8 cellular contexts compared by ENCODE assay signal in genomic region chr17:63843387-63844292, GRCh38. TPM values are rescaled to one million over a fixed set of nuclear protein-coding genes. Genes with fewer than 3 reads are reported as not detected.
DNase-seq lines count a peak whose midpoint lies in the region; ATAC-seq, FAIRE-seq and TF ChIP-seq lines count a peak whose summit lies in the region.

No MANE protein-coding gene starts in this region.

- POLR2A ChIA-PET in activated CD8-positive, alpha-beta T cell treated with anti-CD3 and anti-CD28 coated beads, Interleukin-2, amount 10 ng/mL, durations not matched to agents 7 days and 5 days (lab: Charles Lee) = interaction anchor here (0.5 to 8.0 kb wide), 9 partner anchors 15 to 663 kb away, joined by 3 to 124 read pairs (median 3); partner anchors contain the start of genes CCDC47, CEP95, DDX42 and DDX5

- intact Hi-C loops in pancreas (cut with DNase I) = no loop called here

- H3K4me1 Mint-ChIP-seq in IgD-negative memory B cell = peaks cover 23 to 46% (median 31%) of the 10 kb centered on the region in 3 donors
- H3K4me1 Mint-ChIP-seq in activated CD8-positive, alpha-beta T cell treated with anti-CD3 and anti-CD28 coated beads, Interleukin-2, amount 10 ng/mL, durations not matched to agents 7 days and 5 days (ENCODE audit: low read depth) = peaks cover 40% of the 10 kb centered on the region

- peak; percentile 20 for ATAC-seq in activated CD8-positive, alpha-beta T cell treated with anti-CD3 and anti-CD28 coated beads, Interleukin-2, amount 10 ng/mL, durations not matched to agents 7 days and 5 days
- ATAC-seq in pancreas = no peak
- ATAC-seq in GM18861 (IDR thresholded peaks at IDR 0.05; ENCODE audit: unreplicated experiment) = no peak
- ATAC-seq in GM19395 (IDR thresholded peaks at IDR 0.05; ENCODE audit: unreplicated experiment) = no peak

- H3K27ac ChIP-seq in pancreas = peak overlapping the region; percentile 70 to 91 (median 86)

- H3K27ac Mint-ChIP-seq in IgD-negative memory B cell = peak overlapping the region; percentile 85 to 99 (median 97)
- peak overlapping the region; percentile 94 for H3K27ac Mint-ChIP-seq in activated CD8-positive, alpha-beta T cell treated with anti-CD3 and anti-CD28 coated beads, Interleukin-2, amount 10 ng/mL, durations not matched to agents 7 days and 5 days

- H3K4me3 ChIP-seq in pancreas = peak overlapping the region; percentile 29 to 94 (median 62)

- H3K9me3 Mint-ChIP-seq in IgD-negative memory B cell = no peaks in the 10 kb centered on the region
- peaks cover 5% of the 10 kb centered on the region for H3K9me3 Mint-ChIP-seq in activated CD8-positive, alpha-beta T cell treated with anti-CD3 and anti-CD28 coated beads, Interleukin-2, amount 10 ng/mL, durations not matched to agents 7 days and 5 days (ENCODE audit: insufficient read depth)

- no peaks in the 10 kb centered on the region for H3K36me3 ChIP-seq in pancreas

- H3K4me3 Mint-ChIP-seq in IgD-negative memory B cell = peak overlapping the region; percentile 87 to 95 (median 93)
- peak overlapping the region; percentile 97 for H3K4me3 Mint-ChIP-seq in activated CD8-positive, alpha-beta T cell treated with anti-CD3 and anti-CD28 coated beads, Interleukin-2, amount 10 ng/mL, durations not matched to agents 7 days and 5 days

- DNase-seq in GM03348 (ENCODE audit: low spot score) (peak; percentile 78), germinal center (ENCODE audit: low spot score) (peak; percentile 78), pancreas (peak in 3 of 6 donors; percentile 40 to 53 (median 53)), NCI-H2029 (lab: John Stamatoyannopoulos, UW) (no peak)
- DNase-seq in activated CD8-positive, alpha-beta T cell treated with anti-CD3 and anti-CD28 coated beads, Interleukin-2, amount 10 ng/mL, durations not matched to agents 7 days and 5 days = peak; percentile 58

- H3K36me3 Mint-ChIP-seq in IgD-negative memory B cell = no peaks in the 10 kb centered on the region
- H3K36me3 Mint-ChIP-seq in activated CD8-positive, alpha-beta T cell treated with anti-CD3 and anti-CD28 coated beads, Interleukin-2, amount 10 ng/mL, durations not matched to agents 7 days and 5 days (ENCODE audit: low read depth) = peaks cover 23% of the 10 kb centered on the region

- H3K27me3 Mint-ChIP-seq in IgD-negative memory B cell = no peaks in the 10 kb centered on the region
- H3K27me3 Mint-ChIP-seq in activated CD8-positive, alpha-beta T cell treated with anti-CD3 and anti-CD28 coated beads, Interleukin-2, amount 10 ng/mL, durations not matched to agents 7 days and 5 days (ENCODE audit: low read depth) = no peaks in the 10 kb centered on the region

- peaks cover 25 to 36% (median 30%) of the 10 kb centered on the region in 3 donors for H3K4me1 ChIP-seq in pancreas

- TF ChIP-seq CTCF in pancreas (IDR thresholded peaks at IDR 0.05) = no peak

- H3K9me3 ChIP-seq in pancreas = no peaks in the 10 kb centered on the region

- CTCF ChIA-PET in activated CD8-positive, alpha-beta T cell treated with anti-CD3 and anti-CD28 coated beads, Interleukin-2, amount 10 ng/mL, durations not matched to agents 7 days and 5 days (lab: Charles Lee) = interaction anchor here (0.9 to 2.8 kb wide), 7 partner anchors 17 to 288 kb away, joined by 3 to 20 read pairs (median 3); partner anchors contain the start of genes GH2 and PSMC5

- WGBS in pancreas, 2 donors = 30% methylated on average over 26 of the region's 26 CpGs

- H3K27me3 ChIP-seq in pancreas = no peaks in the 10 kb centered on the region

- FAIRE-seq in pancreas (lab: Jason Lieb, UNC) = no peak

RNA-seq across cellular contexts. Expression of gene SMARCD2, which starts 1.2 kb away (rescaled TPM):
- polyA plus RNA-seq in IgD-negative memory B cell (96.1 TPM), pancreas (10 to 100 TPM; 38.8 to 51.2 TPM)
- total RNA-seq in activated CD8-positive, alpha-beta T cell treated with anti-CD3 and anti-CD28 coated beads, Interleukin-2, amount 10 ng/mL, durations not matched to agents 7 days and 5 days = 100 to 1,000 TPM; 130 to 136 TPM
- 10 to 100 TPM; 37.6 to 57.3 (median 47.2) TPM for total RNA-seq in pancreas

RNA-seq across cellular contexts. Expression of gene FTSJ3, which starts 16.2 kb away (rescaled TPM):
- 28.7 TPM for polyA plus RNA-seq in IgD-negative memory B cell
- 10 to 100 TPM; 58.7 to 62.2 TPM for total RNA-seq in activated CD8-positive, alpha-beta T cell treated with anti-CD3 and anti-CD28 coated beads, Interleukin-2, amount 10 ng/mL, durations not matched to agents 7 days and 5 days
- total RNA-seq in pancreas = 10 to 100 TPM in 5 of 6 donors, 1 to 10 TPM in 1; 8.6 to 23.0 (median 12.8) TPM
- polyA plus RNA-seq in pancreas = 10 to 100 TPM; 20.4 to 24.0 TPM

RNA-seq across cellular contexts. Expression of gene PSMC5, which starts 16.4 kb away (rescaled TPM):
- polyA plus RNA-seq in IgD-negative memory B cell (139 TPM), pancreas (100 to 1,000 TPM; 109 to 154 TPM)
- 100 to 1,000 TPM; 176 to 179 TPM for total RNA-seq in activated CD8-positive, alpha-beta T cell treated with anti-CD3 and anti-CD28 coated beads, Interleukin-2, amount 10 ng/mL, durations not matched to agents 7 days and 5 days
- total RNA-seq in pancreas = 10 to 100 TPM; 36.5 to 61.1 (median 53.0) TPM

RNA-seq across cellular contexts. Expression of gene CSH2, which starts 29.8 kb away (rescaled TPM):
- polyA plus RNA-seq in IgD-negative memory B cell (not detected), pancreas (not detected)
- not detected for total RNA-seq in activated CD8-positive, alpha-beta T cell treated with anti-CD3 and anti-CD28 coated beads, Interleukin-2, amount 10 ng/mL, durations not matched to agents 7 days and 5 days
- total RNA-seq in pancreas = not detected

RNA-seq across cellular contexts. Expression of gene GH2, which starts 38.1 kb away (rescaled TPM):
- polyA plus RNA-seq in IgD-negative memory B cell (not detected), pancreas (not detected)
- not detected for total RNA-seq in activated CD8-positive, alpha-beta T cell treated with anti-CD3 and anti-CD28 coated beads, Interleukin-2, amount 10 ng/mL, durations not matched to agents 7 days and 5 days
- not detected for total RNA-seq in pancreas
